ENCODE assay signal across 23 cellular contexts in genomic region chr9:135218331-135219225, GRCh38.
DNase-seq lines count a peak whose midpoint lies in the region; ATAC-seq and TF ChIP-seq lines count a peak whose summit lies in the region.
"Had no signal": no experiment of that assay in that cellular context is flagged by ENCODE, and none has a peak within 500 bp of the region (broad histone marks: within the 10 kb centered on the region; RNA-seq: fewer than 3 reads in every experiment).

No MANE protein-coding gene starts in this region.

- H3K4me2 ChIP-seq in GM23338: 0 out of 2 replicates have a peak overlapping the region, but pooled peaks have one; percentile 26

- H3K27ac Mint-ChIP-seq in GM23338: peak overlapping the region; percentile 68
- H3K27ac Mint-ChIP-seq: activated CD4-positive, alpha-beta T cell treated with anti-CD3 and anti-CD28 coated beads, Interleukin-2, amount 10 ng/mL, durations not matched to agents 7 days and 5 days; activated T-helper 2 cell treated with anti-CD3 and anti-CD28 coated beads, Interferon-gamma antibody, Interleukin-2, Interleukin-4, amounts not matched to agents 10 μg/mL and 5 μg/mL and 100 μg/mL, durations not matched to agents 14 hours and 24 hours and 36 hours; B cell; memory B cell; naive thymus-derived CD4-positive, alpha-beta T cell; stimulated activated naive CD8-positive, alpha-beta T cell treated with anti-CD3 and anti-CD28 coated beads, Interleukin-15, amount 100 ng/mL, for 72 hours had no signal

- peak overlapping the region; percentile 87 for H2AFZ ChIP-seq in GM23338

- H3K36me3 Mint-ChIP-seq in GM23338 (ENCODE audit: low read depth): no peaks in the 10 kb centered on the region
- H3K36me3 Mint-ChIP-seq: memory B cell; naive thymus-derived CD4-positive, alpha-beta T cell had no signal

- H4K20me1 ChIP-seq in GM23338 (replicated peaks; ENCODE audit: insufficient read depth): no peaks in the 10 kb centered on the region

- H3K4me3 ChIP-seq in GM23338 (no peak overlapping the region), NT2/D1 (ENCODE audit: insufficient read length, low read depth) (no peak overlapping the region), iPS-18a (ENCODE audit: low read length) (peak overlapping the region; percentile 7)
- H3K4me3 ChIP-seq in effector memory CD4-positive, alpha-beta T cell (ENCODE audit: insufficient read depth, low read depth, low read length, poor library complexity, severe bottlenecking): no peak overlapping the region
- H3K4me3 ChIP-seq: colonic mucosa, skin epidermis, upper lobe of left lung had no signal

- H3K36me3 ChIP-seq in GM23338 (ENCODE audit: insufficient read depth) (no peaks in the 10 kb centered on the region), NT2/D1 (ENCODE audit: insufficient read depth, insufficient read length, low read length) (no peaks in the 10 kb centered on the region), iPS-18a (ENCODE audit: control insufficient read depth, low read depth, low read length) (no peaks in the 10 kb centered on the region)
- H3K36me3 ChIP-seq in effector memory CD4-positive, alpha-beta T cell (ENCODE audit: control insufficient read depth, insufficient read depth, low read length): no peaks in the 10 kb centered on the region
- H3K36me3 ChIP-seq: brain microvascular endothelial cell, colonic mucosa, upper lobe of left lung had no signal

- peak overlapping the region; percentile 52 for H3K9ac ChIP-seq in NT2/D1 (ENCODE audit: insufficient read length, low read depth)
- H3K9ac ChIP-seq in iPS-18a (ENCODE audit: low read length): peak overlapping the region; percentile 6

- H3K4me1 Mint-ChIP-seq in GM23338: peaks cover 51% of the 10 kb centered on the region
- H3K4me1 Mint-ChIP-seq: activated CD4-positive, alpha-beta T cell treated with anti-CD3 and anti-CD28 coated beads, Interleukin-2, amount 10 ng/mL, durations not matched to agents 7 days and 5 days; B cell; memory B cell; naive thymus-derived CD4-positive, alpha-beta T cell; stimulated activated naive CD8-positive, alpha-beta T cell treated with anti-CD3 and anti-CD28 coated beads, Interleukin-15, amount 100 ng/mL, for 72 hours had no signal

- H3K9me2 ChIP-seq in GM23338 (ENCODE audit: insufficient read depth): no peaks in the 10 kb centered on the region

- H3K9me3 ChIP-seq in NT2/D1 (ENCODE audit: insufficient read depth, low read length): no peaks in the 10 kb centered on the region
- H3K9me3 ChIP-seq in iPS-18a (ENCODE audit: control insufficient read depth, low read depth, low read length): no peaks in the 10 kb centered on the region
- no peaks in the 10 kb centered on the region for H3K9me3 ChIP-seq in effector memory CD4-positive, alpha-beta T cell (ENCODE audit: control insufficient read depth, low read length)
- H3K9me3 ChIP-seq: colonic mucosa, upper lobe of left lung had no signal

- peak; percentile 51 for ATAC-seq in GM23338
- ATAC-seq in HG03196 (IDR thresholded peaks at IDR 0.05; ENCODE audit: unreplicated experiment): no peak
- ATAC-seq: naive thymus-derived CD4-positive, alpha-beta T cell; stimulated activated naive CD8-positive, alpha-beta T cell treated with anti-CD3 and anti-CD28 coated beads, Interleukin-15, amount 100 ng/mL, for 72 hours had no signal

- peaks cover 25% of the 10 kb centered on the region for H3K27me3 Mint-ChIP-seq in GM23338 (ENCODE audit: insufficient read depth, low read depth, poor library complexity)
- H3K27me3 Mint-ChIP-seq: activated CD4-positive, alpha-beta T cell treated with anti-CD3 and anti-CD28 coated beads, Interleukin-2, amount 10 ng/mL, durations not matched to agents 7 days and 5 days had no signal

- H3K27ac ChIP-seq in GM23338 (ENCODE audit: low read depth) (no peak overlapping the region), iPS-18a (ENCODE audit: low read length) (no peak overlapping the region)
- no peak overlapping the region for H3K27ac ChIP-seq in effector memory CD4-positive, alpha-beta T cell (ENCODE audit: insufficient read depth, low read length, poor library complexity, severe bottlenecking)
- H3K27ac ChIP-seq: brain microvascular endothelial cell, colonic mucosa, skin epidermis, upper lobe of left lung had no signal

- H3K4me3 Mint-ChIP-seq in GM23338: peak overlapping the region; percentile 41; the same call in 1 of the 3 replicates
- H3K4me3 Mint-ChIP-seq: activated CD4-positive, alpha-beta T cell treated with anti-CD3 and anti-CD28 coated beads, Interleukin-2, amount 10 ng/mL, durations not matched to agents 7 days and 5 days; B cell; memory B cell; naive thymus-derived CD4-positive, alpha-beta T cell; stimulated activated naive CD8-positive, alpha-beta T cell treated with anti-CD3 and anti-CD28 coated beads, Interleukin-15, amount 100 ng/mL, for 72 hours had no signal

- H3K9me3 Mint-ChIP-seq in GM23338: no peaks in the 10 kb centered on the region; the same call in 2 of the 3 replicates
- H3K9me3 Mint-ChIP-seq: activated CD4-positive, alpha-beta T cell treated with anti-CD3 and anti-CD28 coated beads, Interleukin-2, amount 10 ng/mL, durations not matched to agents 7 days and 5 days; activated T-helper 2 cell treated with anti-CD3 and anti-CD28 coated beads, Interferon-gamma antibody, Interleukin-2, Interleukin-4, amounts not matched to agents 10 μg/mL and 5 μg/mL and 100 μg/mL, durations not matched to agents 14 hours and 24 hours and 36 hours; memory B cell; stimulated activated naive CD8-positive, alpha-beta T cell treated with anti-CD3 and anti-CD28 coated beads, Interleukin-15, amount 100 ng/mL, for 72 hours had no signal

- intact Hi-C loops in posterior vena cava (cut with DNase I): no loop called here

- no peaks in the 10 kb centered on the region for H3K27me3 ChIP-seq in GM23338 (ENCODE audit: insufficient read depth)
- no peaks in the 10 kb centered on the region for H3K27me3 ChIP-seq in NT2/D1 (ENCODE audit: insufficient read depth, insufficient read length)
- H3K27me3 ChIP-seq in iPS-18a (ENCODE audit: control insufficient read depth, insufficient read depth, low read length): no peaks in the 10 kb centered on the region
- H3K27me3 ChIP-seq in effector memory CD4-positive, alpha-beta T cell (replicated peaks; ENCODE audit: control insufficient read depth, insufficient read depth, low read length, poor library complexity, severe bottlenecking): peaks cover 3% of the 10 kb centered on the region
- H3K27me3 ChIP-seq: brain microvascular endothelial cell, colonic mucosa, upper lobe of left lung had no signal

- no peak for TF ChIP-seq CTCF in GM23338 (conservative IDR thresholded peaks at IDR 0.05; ENCODE audit: low read depth in 2 of 2)

- no peaks in the 10 kb centered on the region for H3K79me2 ChIP-seq in GM23338 (replicated peaks; ENCODE audit: insufficient read depth)

- H3K4me1 ChIP-seq in GM23338 (ENCODE audit: insufficient read depth): peaks cover 6% of the 10 kb centered on the region; the same call in 1 of the 2 replicates
- H3K4me1 ChIP-seq in NT2/D1 (ENCODE audit: insufficient read depth, insufficient read length): peaks cover 46% of the 10 kb centered on the region
- peaks cover 40% of the 10 kb centered on the region for H3K4me1 ChIP-seq in iPS-18a (ENCODE audit: control insufficient read depth, low read depth, low read length)
- H3K4me1 ChIP-seq in effector memory CD4-positive, alpha-beta T cell (ENCODE audit: control insufficient read depth, insufficient read depth, low read length, poor library complexity, severe bottlenecking): no peaks in the 10 kb centered on the region
- H3K4me1 ChIP-seq: colonic mucosa had no signal

- no peaks in the 10 kb centered on the region for H3F3A ChIP-seq in GM23338 (replicated peaks; ENCODE audit: low read depth)

- peak; percentile 19 for DNase-seq in GM23338 (ENCODE audit: low spot score)
- DNase-seq in NT2/D1 (ENCODE audit: low read depth, low spot score): no peak
- peak; percentile 74 for DNase-seq in posterior vena cava (ENCODE audit: low spot score)
- DNase-seq in occipital lobe (lab: John Stamatoyannopoulos, UW): no peak
- DNase-seq in effector memory CD4-positive, alpha-beta T cell: no peak
- DNase-seq: activated CD4-positive, alpha-beta T cell treated with anti-CD3 and anti-CD28 coated beads, Interleukin-2, amount 10 ng/mL, durations not matched to agents 7 days and 5 days; brain microvascular endothelial cell; colonic mucosa; IMR-90; MM.1S; naive thymus-derived CD4-positive, alpha-beta T cell; NCI-H146; NCI-H524 treated with DMSO at 0.1 percent for 48 hours; RPMI8226; stimulated activated CD4-positive, alpha-beta T cell treated with anti-CD3 and anti-CD28 coated beads, Interleukin-2, amount 100 ng/mL, for 48 hours; stimulated activated naive CD8-positive, alpha-beta T cell treated with anti-CD3 and anti-CD28 coated beads, Interleukin-15, amount 100 ng/mL, for 72 hours; upper lobe of left lung had no signal

TF ChIP-seq in GM23338, 12 proteins besides CTCF, POLR2A, EP300 and RAD21 (continues in another document):
- no peak for TF ChIP-seq EZH2phosphoT487 (IDR thresholded peaks at IDR 0.05; ENCODE audit: unreplicated experiment)
- TF ChIP-seq ZNF331 (CRISPR knock-in tag; IDR thresholded peaks at IDR 0.05; ENCODE audit: low read depth): no peak
- TF ChIP-seq JUNB (IDR thresholded peaks at IDR 0.05; ENCODE audit: unreplicated experiment): no peak

Comparison
In these comparisons a context has a peak if more than half of its experiments do, and no peak if none do; other contexts are left out.
1. DNase-seq: peak in GM23338 (single experiment) and posterior vena cava (single experiment); none in NT2/D1 (single experiment), occipital lobe (single experiment) and effector memory CD4-positive, alpha-beta T cell (0 of 3).